Comparison of ENCODE assay signal across 8 cellular contexts in genomic region chr19:45406165-45406956, GRCh38. TPM values are rescaled to one million over a fixed set of nuclear protein-coding genes. Genes with fewer than 3 reads are reported as not detected.
DNase-seq lines count a peak whose midpoint lies in the region; TF ChIP-seq lines count a peak whose summit lies in the region.

Gene POLR1G, plus strand, starts transcription at chr19:45406644. Its CDS starts 53 bp downstream, at chr19:45406697.

- peak within 1 kb of the TSS; percentile 89 for H3K4me3 Mint-ChIP-seq in nephron progenitor cell
- peak within 1 kb of the TSS; percentile 99 for H3K4me3 Mint-ChIP-seq in stimulated activated naive CD8-positive, alpha-beta T cell treated with anti-CD3 and anti-CD28 coated beads, Interleukin-15, Interleukin-2, amounts not matched to agents 100 ng/mL and 50 ng/mL, for 24 hours

- TF ChIP-seq CTCF in fibroblast of the aortic adventitia (IDR thresholded peaks at IDR 0.05; ENCODE audit: insufficient read depth, low read length) (no peak), nephron progenitor cell (IDR thresholded peaks at IDR 0.05) (no peak)

- peak within 1 kb of the TSS; percentile 95 for H3K4me3 ChIP-seq in fibroblast of the aortic adventitia (ENCODE audit: low read depth, low read length)

- H3K27ac Mint-ChIP-seq in nephron progenitor cell, result peak within 1 kb of the TSS; percentile 100
- peak within 1 kb of the TSS; percentile 95 for H3K27ac Mint-ChIP-seq in stimulated activated naive CD8-positive, alpha-beta T cell treated with anti-CD3 and anti-CD28 coated beads, Interleukin-15, Interleukin-2, amounts not matched to agents 100 ng/mL and 50 ng/mL, for 24 hours

- no peaks in the 10 kb centered on the region for H3K9me3 Mint-ChIP-seq in nephron progenitor cell
- no peaks in the 10 kb centered on the region for H3K9me3 Mint-ChIP-seq in stimulated activated naive CD8-positive, alpha-beta T cell treated with anti-CD3 and anti-CD28 coated beads, Interleukin-15, Interleukin-2, amounts not matched to agents 100 ng/mL and 50 ng/mL, for 24 hours

- DNase-seq in ELF-1 (ENCODE audit: low read depth, low spot score), result peak; percentile 94
- DNase-seq in H4 (ENCODE audit: low spot score), result peak; percentile 74
- DNase-seq in M059J (ENCODE audit: low read depth), result peak; percentile 89
- DNase-seq in SHP77 (lab: John Stamatoyannopoulos, UW), result peak; percentile 79
- peak; percentile 92 for DNase-seq in activated effector memory CD4-positive, alpha-beta T cell treated with anti-CD3 and anti-CD28 coated beads, Interleukin-2, amount 50 U/mL, for 16 hours
- peak; percentile 81 for DNase-seq in fibroblast of the aortic adventitia (ENCODE audit: low read depth)
- peak; percentile 72 for DNase-seq in nephron progenitor cell

- peaks cover 69% of the 10 kb centered on the region for H3K4me1 Mint-ChIP-seq in nephron progenitor cell
- H3K4me1 Mint-ChIP-seq in stimulated activated naive CD8-positive, alpha-beta T cell treated with anti-CD3 and anti-CD28 coated beads, Interleukin-15, Interleukin-2, amounts not matched to agents 100 ng/mL and 50 ng/mL, for 24 hours (ENCODE audit: low read depth), result peaks cover 42% of the 10 kb centered on the region

- peaks cover 33% of the 10 kb centered on the region for H3K27me3 Mint-ChIP-seq in nephron progenitor cell (ENCODE audit: low read depth, poor library complexity)
- peaks cover 32% of the 10 kb centered on the region for H3K27me3 Mint-ChIP-seq in stimulated activated naive CD8-positive, alpha-beta T cell treated with anti-CD3 and anti-CD28 coated beads, Interleukin-15, Interleukin-2, amounts not matched to agents 100 ng/mL and 50 ng/mL, for 24 hours

- peaks cover 25% of the 10 kb centered on the region for H3K36me3 Mint-ChIP-seq in nephron progenitor cell (ENCODE audit: low read depth)
- peaks cover 28% of the 10 kb centered on the region for H3K36me3 Mint-ChIP-seq in stimulated activated naive CD8-positive, alpha-beta T cell treated with anti-CD3 and anti-CD28 coated beads, Interleukin-15, Interleukin-2, amounts not matched to agents 100 ng/mL and 50 ng/mL, for 24 hours (ENCODE audit: low read depth)

RNA-seq across cellular contexts. Expression of gene POLR1G, which starts in this region (rescaled TPM):
- total RNA-seq in H4 (2014; rRNA removed; shearing (Covaris generic)), result 6.8 and 9.0 TPM in 2 replicates
- total RNA-seq in M059J (2014; rRNA removed; shearing (Covaris generic)), result 11.1 and 13.4 TPM in 2 replicates
- total RNA-seq in fibroblast of the aortic adventitia (ENCODE audit: low replicate concordance), result 3.0 and 5.7 TPM in 2 replicates

Comparison
In these comparisons a context has a peak if more than half of its experiments do, and no peak if none do; other contexts are left out.
1. Peak in every context shown above with its lines: DNase-seq and H3K4me3 ChIP-seq.